Comparison of ENCODE assay signal across 18 cellular contexts in genomic region chr4:95107004-95107403, GRCh38.
DNase-seq lines count a peak whose midpoint lies in the region; ATAC-seq, FAIRE-seq and TF ChIP-seq lines count a peak whose summit lies in the region.
"Had no signal": no experiment of that assay in that cellular context is flagged by ENCODE, and none has a peak within 500 bp of the region (broad histone marks: within the 10 kb centered on the region; RNA-seq: fewer than 3 reads in every experiment).

No MANE protein-coding gene starts in this region.

- H3K36me3 ChIP-seq in GM23248 (ENCODE audit: low read depth) (no peaks in the 10 kb centered on the region), smooth muscle cell (ENCODE audit: low read depth) (no peaks in the 10 kb centered on the region)
- H3K36me3 ChIP-seq: BE2C, HAP-1 had no signal

- in situ Hi-C loops in GM23248 (cut with MboI) = loop anchor here (10.0 to 25.0 kb wide), 2 partner anchors 352 to 695 kb away; partner anchors contain the start of gene BMPR1B

- peak overlapping the region; percentile 7 for H3K4me2 ChIP-seq in GM23248 (ENCODE audit: unreplicated experiment)
- peak overlapping the region; percentile 6 for H3K4me2 ChIP-seq in smooth muscle cell

- H2AFZ ChIP-seq in GM23248 (no peak overlapping the region), smooth muscle cell (ENCODE audit: low read depth) (no peak overlapping the region)

- H3K9me3 ChIP-seq in GM23248 (ENCODE audit: low read depth) (no peaks in the 10 kb centered on the region), smooth muscle cell (replicated peaks; ENCODE audit: low read depth) (no peaks in the 10 kb centered on the region)
- H3K9me3 ChIP-seq: BE2C, HAP-1 had no signal

- H3K79me2 ChIP-seq in GM23248 (ENCODE audit: insufficient read depth) (no peaks in the 10 kb centered on the region), smooth muscle cell (ENCODE audit: low read depth) (no peaks in the 10 kb centered on the region)

- H3F3A ChIP-seq in GM23248 (ENCODE audit: insufficient read depth) = peaks cover 16% of the 10 kb centered on the region
- no peaks in the 10 kb centered on the region for H3F3A ChIP-seq in smooth muscle cell (ENCODE audit: low read depth)

- H3K9ac ChIP-seq in GM23248 (no peak overlapping the region), smooth muscle cell (ENCODE audit: low read depth) (no peak overlapping the region)

- H3K27ac ChIP-seq in GM23248 = no peak overlapping the region
- peak overlapping the region; percentile 88 for H3K27ac ChIP-seq in VCaP
- no peak overlapping the region for H3K27ac ChIP-seq in smooth muscle cell (ENCODE audit: low read depth)
- H3K27ac ChIP-seq: C4-2B, HL-60 had no signal

- no peak overlapping the region for H3K4me3 ChIP-seq in GM23248
- H3K4me3 ChIP-seq in smooth muscle cell = no peak overlapping the region
- H3K4me3 ChIP-seq: HAP-1 had no signal

- H4K20me1 ChIP-seq in GM23248 (ENCODE audit: insufficient read depth) = no peaks in the 10 kb centered on the region
- no peaks in the 10 kb centered on the region for H4K20me1 ChIP-seq in smooth muscle cell (ENCODE audit: low read depth)

- H3K4me1 ChIP-seq in GM23248 (ENCODE audit: insufficient read depth) = peaks cover 26% of the 10 kb centered on the region
- H3K4me1 ChIP-seq in smooth muscle cell (ENCODE audit: low read depth) = no peaks in the 10 kb centered on the region
- H3K4me1 ChIP-seq: HAP-1 had no signal

- H3K9me2 ChIP-seq in GM23248 (ENCODE audit: insufficient read depth) = no peaks in the 10 kb centered on the region

- DNase-seq in GM23248 (peak; percentile 20), RCC 7860 (ENCODE audit: low spot score) (no peak), smooth muscle cell (lab: John Stamatoyannopoulos, UW; ENCODE audit: unreplicated experiment) (no peak)
- DNase-seq: BE2C; CD4-positive, alpha-beta memory T cell; DMS79 treated with DMSO at 0.1 percent for 48 hours; EL had no signal

- H3K27me3 ChIP-seq in GM23248 (replicated peaks; ENCODE audit: insufficient read depth) = no peaks in the 10 kb centered on the region
- no peaks in the 10 kb centered on the region for H3K27me3 ChIP-seq in smooth muscle cell (ENCODE audit: low read depth)
- H3K27me3 ChIP-seq: BE2C had no signal

- no peak for ATAC-seq in HG03025 (IDR thresholded peaks at IDR 0.05; ENCODE audit: low FRiP score, unreplicated experiment)
- no peak for ATAC-seq in GM19035 (IDR thresholded peaks at IDR 0.05; ENCODE audit: unreplicated experiment)
- no peak for ATAC-seq in HG03457 (IDR thresholded peaks at IDR 0.05; ENCODE audit: unreplicated experiment)

- FAIRE-seq in RCC 7860 (lab: Jason Lieb, UNC) = peak; percentile 33
- FAIRE-seq: G401.6, GM12891, GM19239, H1 had no signal

- TF ChIP-seq CTCF in VCaP (conservative IDR thresholded peaks at IDR 0.05) = no peak
- no peak for TF ChIP-seq CTCF in smooth muscle cell (IDR thresholded peaks at IDR 0.05; ENCODE audit: borderline replicate concordance, insufficient read depth, poor library complexity, severe bottlenecking)
